8 cellular contexts compared by ENCODE assay signal in genomic region chr7:43700059-43700501, GRCh38. TPM values are rescaled to one million over a fixed set of nuclear protein-coding genes. Genes with fewer than 3 reads are reported as not detected.
A peak's percentile ranks its signal among the peaks of the same experiment; 100 is the strongest.
DNase-seq lines count a peak whose midpoint lies in the region; ATAC-seq and TF ChIP-seq lines count a peak whose summit lies in the region.

No MANE protein-coding gene starts in this region.

- peaks cover 4% of the 10 kb centered on the region for H3K36me3 Mint-ChIP-seq in effector memory CD8-positive, alpha-beta T cell (ENCODE audit: insufficient read depth)

- H3K79me2 ChIP-seq in OCI-LY7 (ENCODE audit: insufficient read depth, low read depth, low read length) = peaks cover 63% of the 10 kb centered on the region

- TF ChIP-seq CTCF in OCI-LY7 (conservative IDR thresholded peaks at IDR 0.05; ENCODE audit: low read length) = peak; percentile 95

- peaks cover 28% of the 10 kb centered on the region; the same call in 1 of the 2 replicates for H4K20me1 ChIP-seq in OCI-LY7 (ENCODE audit: insufficient read depth, low read length)

- no peak overlapping the region for H3K4me3 ChIP-seq in OCI-LY7 (ENCODE audit: low read depth, low read length, poor library complexity, severe bottlenecking)

- H3K9me3 ChIP-seq in OCI-LY7 (ENCODE audit: low read length) = 0 out of 2 replicates have a peak, but pooled peaks cover 7% of the 10 kb centered on the region

- H3K4me2 ChIP-seq in OCI-LY7 (ENCODE audit: low read length) = peak overlapping the region; percentile 29; the same call in 1 of the 2 replicates

- H3K4me3 Mint-ChIP-seq in effector memory CD8-positive, alpha-beta T cell = peak overlapping the region in 1 of 2 donors; percentile 70

- H3K9me3 Mint-ChIP-seq in effector memory CD8-positive, alpha-beta T cell = no peaks in the 10 kb centered on the region

- H3K27me3 Mint-ChIP-seq in effector memory CD8-positive, alpha-beta T cell = no peaks in the 10 kb centered on the region

- H3K4me1 ChIP-seq in OCI-LY7 (ENCODE audit: insufficient read depth, low read length, poor library complexity, severe bottlenecking) = peaks cover 21% of the 10 kb centered on the region

- BruUV-seq in OCI-LY7 (replicated peaks; lab: Mats Ljungman, UMichigan) = no TSS peak

- peak; percentile 83 for ATAC-seq in effector memory CD8-positive, alpha-beta T cell (replicated peaks)
- no peak for ATAC-seq in GM21423 (IDR thresholded peaks at IDR 0.05; ENCODE audit: unreplicated experiment)

- CTCF ChIA-PET in OCI-LY7 (lab: Charles Lee; ENCODE audit: unreplicated experiment) = interaction anchor here (1.2 to 3.3 kb wide), 4 partner anchors 21 to 118 kb away, joined by 3 to 83 read pairs (median 4); partner anchors contain the start of gene STK17A

- H3K27ac ChIP-seq in OCI-LY7 (ENCODE audit: low read depth, low read length, poor library complexity, severe bottlenecking) = no peak overlapping the region

- intact Hi-C loops in OCI-LY7 (cut with micrococcal nuclease; ENCODE audit: unreplicated experiment) = loop anchor here (1.0 to 10.0 kb wide), 3 partner anchors 118 to 255 kb away; no protein-coding TSS in a partner anchor

- H3K4me1 Mint-ChIP-seq in effector memory CD8-positive, alpha-beta T cell (ENCODE audit: low read depth in 2 of 2) = peaks cover 17 to 35% of the 10 kb centered on the region in 2 donors

- peaks cover 11% of the 10 kb centered on the region for H3K36me3 ChIP-seq in OCI-LY7 (ENCODE audit: insufficient read depth, low read length)

- DNase-seq in ELR (ENCODE audit: low read depth) (peak; percentile 88), HuH-7 (ENCODE audit: low spot score) (peak; percentile 36), OCI-LY7 (ENCODE audit: low spot score) (peak; percentile 77), myocyte (ENCODE audit: low read depth) (peak; percentile 75)
- DNase-seq in effector memory CD8-positive, alpha-beta T cell = no peak
- DNase-seq in activated CD8-positive, alpha-beta memory T cell treated with anti-CD3 and anti-CD28 coated beads, Interleukin-2, amount 50 U/mL, for 48 hours = no peak
- DNase-seq in activated CD4-positive, alpha-beta T cell treated with anti-CD3 and anti-CD28 coated beads, Interleukin-2, amount 50 U/mL, for 48 hours = no peak

- no peaks in the 10 kb centered on the region for H3K9me2 ChIP-seq in OCI-LY7 (ENCODE audit: insufficient read depth, low read length)

- H3K27ac Mint-ChIP-seq in effector memory CD8-positive, alpha-beta T cell = peak overlapping the region in 1 of 2 donors; percentile 87

- POLR2A ChIA-PET in OCI-LY7 (lab: Charles Lee) = interaction anchor here (0.6 to 5.8 kb wide), 12 partner anchors 9 to 122 kb away, joined by 3 to 93 read pairs (median 4); partner anchors contain the start of gene STK17A

- no peak overlapping the region for H2AFZ ChIP-seq in OCI-LY7 (ENCODE audit: low read length)

RNA-seq across cellular contexts. Expression of gene COA1, which starts 29.2 kb away (rescaled TPM):
- 96.0 and 96.9 TPM in 2 replicates for total RNA-seq in OCI-LY7 (2014; rRNA removed; shearing (Covaris generic))
- total RNA-seq in OCI-LY7 (2022) = 63.9 and 77.5 TPM in 2 replicates
- total RNA-seq in myocyte = 65.0 and 77.8 TPM in 2 replicates
- polyA plus RNA-seq in myocyte (2012) = 79.6 TPM

RNA-seq across cellular contexts. Expression of gene BLVRA, which starts 58.4 kb away (rescaled TPM):
- total RNA-seq in OCI-LY7 (2014; rRNA removed; shearing (Covaris generic)) = not detected in 2 replicates
- total RNA-seq in OCI-LY7 (2022) = 0.70 and 0.91 TPM in 2 replicates
- 37.8 and 42.2 TPM in 2 replicates for total RNA-seq in myocyte
- 58.6 TPM for polyA plus RNA-seq in myocyte (2012)

Comparison
In these comparisons a context has a peak if more than half of its experiments do, and no peak if none do; other contexts are left out.
1. DNase-seq: peak in ELR (single experiment), HuH-7 (single experiment), OCI-LY7 (single experiment) and myocyte (single experiment); none in effector memory CD8-positive, alpha-beta T cell (0 of 3), activated CD8-positive, alpha-beta memory T cell treated with anti-CD3 and anti-CD28 coated beads, Interleukin-2, amount 50 U/mL, for 48 hours (single experiment) and activated CD4-positive, alpha-beta T cell treated with anti-CD3 and anti-CD28 coated beads, Interleukin-2, amount 50 U/mL, for 48 hours (0 of 2).
2. RNA of gene BLVRA, which starts 58.4 kb away (total RNA-seq): 37.8 to 42.2 TPM in myocyte; 0.70 to 0.91 TPM in OCI-LY7; every median in the first group is over 10 times any median in the second.